Comparison of ENCODE assay signal across 7 cellular contexts in genomic region chr11:68040121-68040956, GRCh38. TPM values are rescaled to one million over a fixed set of nuclear protein-coding genes. Genes with fewer than 3 reads are reported as not detected.
DNase-seq lines count a peak whose midpoint lies in the region; ATAC-seq, FAIRE-seq and TF ChIP-seq lines count a peak whose summit lies in the region.

No MANE protein-coding gene starts in this region.

- H3K9me3 ChIP-seq in heart right ventricle, result no peaks in the 10 kb centered on the region

- intact Hi-C loops in heart right ventricle (cut with DNase I), result no loop called here

- H3K4me1 ChIP-seq in heart right ventricle, result peaks cover 24 to 63% (median 46%) of the 10 kb centered on the region in 9 donors

- H3K4me3 ChIP-seq in heart right ventricle, result peak overlapping the region; percentile 27 to 84 (median 71)
- peak overlapping the region; percentile 55 for H3K4me3 ChIP-seq in retinal pigment epithelial cell (ENCODE audit: low read length)

- FAIRE-seq in GM18507 (lab: Jason Lieb, UNC), result peak; percentile 86

- H3K36me3 Mint-ChIP-seq in activated naive CD4-positive, alpha-beta T cell treated with anti-CD3 and anti-CD28 coated beads, Interleukin-2, amount 50 U/mL, for 72 hours, result peaks cover 10 to 17% of the 10 kb centered on the region in 2 donors

- DNase-seq in GM18507 (ENCODE audit: extremely low spot score, insufficient read length, low read depth), result peak; percentile 77
- DNase-seq in activated naive CD4-positive, alpha-beta T cell treated with anti-CD3 and anti-CD28 coated beads, Interleukin-2, amount 50 U/mL, for 72 hours (ENCODE audit: low spot score in 2 of 2), result peak; percentile 52 to 84
- DNase-seq in heart right ventricle, result peak; percentile 66 to 77
- DNase-seq in retinal pigment epithelial cell (ENCODE audit: low read depth), result no peak
- no peak for DNase-seq in D341Med (ENCODE audit: low spot score)

- peak overlapping the region; percentile 95 to 97 for H3K27ac Mint-ChIP-seq in activated naive CD4-positive, alpha-beta T cell treated with anti-CD3 and anti-CD28 coated beads, Interleukin-2, amount 50 U/mL, for 72 hours

- WGBS in heart right ventricle, 2 donors, result 26 to 38% methylated on average over 21 of the region's 21 CpGs

- H3K27ac ChIP-seq in heart right ventricle, result peak overlapping the region; percentile 77 to 97 (median 94)

- peak; percentile 45; the same call in 1 of the 2 replicates for TF ChIP-seq POLR2A in Raji (IDR thresholded peaks at IDR 0.05; ENCODE audit: insufficient read depth, low read depth, low read length)

- TF ChIP-seq CTCF in heart right ventricle (IDR thresholded peaks at IDR 0.05) (no peak), retinal pigment epithelial cell (conservative IDR thresholded peaks at IDR 0.05; ENCODE audit: low read depth, low read length) (no peak)

- H3K27me3 ChIP-seq in heart right ventricle, result no peaks in the 10 kb centered on the region

- H3K9me3 Mint-ChIP-seq in activated naive CD4-positive, alpha-beta T cell treated with anti-CD3 and anti-CD28 coated beads, Interleukin-2, amount 50 U/mL, for 72 hours, result no peaks in the 10 kb centered on the region

- ATAC-seq in HG02938 (IDR thresholded peaks at IDR 0.05; ENCODE audit: unreplicated experiment) (peak; percentile 39), heart right ventricle (peak in 7 of 8 donors; percentile 8 to 63 (median 50))
- peak; percentile 54 to 69 for ATAC-seq in activated naive CD4-positive, alpha-beta T cell treated with anti-CD3 and anti-CD28 coated beads, Interleukin-2, amount 50 U/mL, for 72 hours

- peaks cover 0 to 45% (median 0%) of the 10 kb centered on the region in 9 donors for H3K36me3 ChIP-seq in heart right ventricle

RNA-seq across cellular contexts. Expression of gene TCIRG1, which starts 1.5 kb away (rescaled TPM):
- 100 to 1,000 TPM; 226 to 295 TPM for total RNA-seq in activated naive CD4-positive, alpha-beta T cell treated with anti-CD3 and anti-CD28 coated beads, Interleukin-2, amount 50 U/mL, for 72 hours
- total RNA-seq in heart right ventricle, result 10 to 100 TPM in 9 of 10 donors, 1 to 10 TPM in 1; 7.9 to 44.8 (median 14.6) TPM
- polyA plus RNA-seq in heart right ventricle, result 10 to 100 TPM; 41.9 to 91.4 TPM

RNA-seq across cellular contexts. Expression of gene NDUFS8, which starts 9.9 kb away (rescaled TPM):
- total RNA-seq in activated naive CD4-positive, alpha-beta T cell treated with anti-CD3 and anti-CD28 coated beads, Interleukin-2, amount 50 U/mL, for 72 hours, result 100 to 1,000 TPM; 139 to 236 TPM
- total RNA-seq in heart right ventricle, result 100 to 1,000 TPM; 330 to 492 (median 421) TPM
- 100 to 1,000 TPM; 496 to 774 TPM for polyA plus RNA-seq in heart right ventricle

RNA-seq across cellular contexts. Expression of gene ALDH3B1, which starts 30.2 kb away (rescaled TPM):
- total RNA-seq in activated naive CD4-positive, alpha-beta T cell treated with anti-CD3 and anti-CD28 coated beads, Interleukin-2, amount 50 U/mL, for 72 hours, result under 1 TPM in 1 of 2 donors, not detected in 1; 0.11 TPM
- 10 to 100 TPM in 1 of 10 donors, 1 to 10 TPM in 9; 3.5 to 11.0 (median 4.3) TPM for total RNA-seq in heart right ventricle
- 1 to 10 TPM; 2.1 to 3.2 TPM for polyA plus RNA-seq in heart right ventricle

RNA-seq across cellular contexts. Expression of gene UNC93B1, which starts 36.4 kb away (rescaled TPM):
- 10 to 100 TPM in 1 of 2 donors, 1 to 10 TPM in 1; 7.7 to 23.6 TPM for total RNA-seq in activated naive CD4-positive, alpha-beta T cell treated with anti-CD3 and anti-CD28 coated beads, Interleukin-2, amount 50 U/mL, for 72 hours
- total RNA-seq in heart right ventricle, result 10 to 100 TPM in 2 of 10 donors, 1 to 10 TPM in 8; 3.2 to 18.2 (median 6.2) TPM
- polyA plus RNA-seq in heart right ventricle, result 1 to 10 TPM; 8.8 to 9.1 TPM

Comparison
In these comparisons a context has a peak if more than half of its experiments do, and no peak if none do; other contexts are left out.
1. DNase-seq: peak in GM18507 (single experiment), activated naive CD4-positive, alpha-beta T cell treated with anti-CD3 and anti-CD28 coated beads, Interleukin-2, amount 50 U/mL, for 72 hours (2 of 2) and heart right ventricle (2 of 2); none in retinal pigment epithelial cell (single experiment) and D341Med (single experiment).
2. RNA of gene TCIRG1, which starts 1.5 kb away (total RNA-seq): 226 to 295 TPM in activated naive CD4-positive, alpha-beta T cell treated with anti-CD3 and anti-CD28 coated beads, Interleukin-2, amount 50 U/mL, for 72 hours; 7.9 to 44.8 TPM in heart right ventricle; every median in the first group is over 4 times any median in the second.
3. RNA of gene ALDH3B1, which starts 30.2 kb away (total RNA-seq): 3.5 to 11.0 TPM in heart right ventricle; 0.11 TPM in activated naive CD4-positive, alpha-beta T cell treated with anti-CD3 and anti-CD28 coated beads, Interleukin-2, amount 50 U/mL, for 72 hours; every median in the first group is over 4 times any median in the second.
4. Peak in every context shown above with its lines, with median percentiles within 50 percentile points of each other: ATAC-seq.